ENCODE assay signal across 1 cellular context in the genomic region with DNA sequence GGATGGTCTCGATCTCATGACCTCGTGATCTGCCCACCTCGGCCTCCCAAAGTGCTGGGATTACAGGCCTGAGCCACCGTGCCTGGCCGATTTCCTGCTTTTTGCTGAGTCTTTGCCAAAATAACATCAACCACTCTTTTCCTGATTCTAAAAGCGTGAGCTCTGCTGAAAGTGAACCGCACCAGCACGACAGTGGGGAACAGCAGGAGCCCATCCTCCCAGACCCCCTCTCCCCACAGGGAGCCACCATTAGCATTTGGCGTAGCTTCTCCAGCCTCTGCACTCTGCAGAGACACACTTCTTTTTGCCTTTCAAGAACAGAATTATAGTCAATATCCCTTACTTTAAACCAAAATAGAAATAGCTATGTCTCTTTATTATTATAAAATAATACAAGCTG.
TF ChIP-seq lines count a peak whose summit lies in the region.

No MANE protein-coding gene starts in this region.

TF ChIP-seq in H1, 55 proteins besides CTCF, POLR2A, EP300 and RAD21:
- TF ChIP-seq CBX8 (IDR thresholded peaks at IDR 0.05; ENCODE audit: borderline replicate concordance, low read depth, low read length) = no peak
- no peak for TF ChIP-seq SIX5 (IDR thresholded peaks at IDR 0.05; ENCODE audit: low read depth, low read length)
- no peak for TF ChIP-seq SP2 (IDR thresholded peaks at IDR 0.05; ENCODE audit: low read length)
- no peak for TF ChIP-seq ZNF274 (IDR thresholded peaks at IDR 0.05; ENCODE audit: borderline replicate concordance, extremely low read depth, low read length)
- no peak for TF ChIP-seq KDM1A (IDR thresholded peaks at IDR 0.05; ENCODE audit: borderline replicate concordance, low read length)
- no peak for TF ChIP-seq KDM5A (IDR thresholded peaks at IDR 0.05; ENCODE audit: low read length)
- TF ChIP-seq CREB1 (IDR thresholded peaks at IDR 0.05) = no peak
- no peak for TF ChIP-seq EZH2 (IDR thresholded peaks at IDR 0.05; ENCODE audit: low read depth, low read length, severe bottlenecking)
- TF ChIP-seq NANOG (IDR thresholded peaks at IDR 0.05; ENCODE audit: insufficient read depth, low read depth, low read length, poor library complexity, severe bottlenecking) = no peak
- TF ChIP-seq BCL11A (IDR thresholded peaks at IDR 0.05; ENCODE audit: low read depth in 2 of 2, low read length in 2 of 2) = no peak
- no peak for TF ChIP-seq MAFK (IDR thresholded peaks at IDR 0.05; ENCODE audit: low read depth, low read length)
- TF ChIP-seq SIRT6 (IDR thresholded peaks at IDR 0.05; ENCODE audit: low read length) = no peak
- TF ChIP-seq NRF1 (IDR thresholded peaks at IDR 0.05; ENCODE audit: low read depth, low read length) = no peak
- no peak for TF ChIP-seq JUND (IDR thresholded peaks at IDR 0.05; ENCODE audit: low read length)
